ENCODE assay signal across 22 cellular contexts in genomic region chr11:24585192-24585591, GRCh38.
DNase-seq lines count a peak whose midpoint lies in the region; ATAC-seq, FAIRE-seq and TF ChIP-seq lines count a peak whose summit lies in the region.
"Had no signal": no experiment of that assay in that cellular context is flagged by ENCODE, and none has a peak within 500 bp of the region (broad histone marks: within the 10 kb centered on the region; RNA-seq: fewer than 3 reads in every experiment).

No MANE protein-coding gene starts in this region.

- no peaks in the 10 kb centered on the region for H3K27me3 Mint-ChIP-seq in astrocyte (ENCODE audit: low read depth, unreplicated experiment)

- ATAC-seq in HG03139 (IDR thresholded peaks at IDR 0.05; ENCODE audit: unreplicated experiment) (peak; percentile 67), right lobe of liver (no peak)
- ATAC-seq: gastrocnemius medialis, GM23338, left lung had no signal

- H3K27ac Mint-ChIP-seq in astrocyte (ENCODE audit: unreplicated experiment): peak overlapping the region; percentile 53
- H3K27ac Mint-ChIP-seq: GM23338 had no signal

- H3K4me3 Mint-ChIP-seq in astrocyte (ENCODE audit: unreplicated experiment): no peak overlapping the region
- H3K4me3 Mint-ChIP-seq: GM23338 had no signal

- no peak for FAIRE-seq in astrocyte (lab: Jason Lieb, UNC)
- FAIRE-seq: GM12892 had no signal

- H3K79me2 ChIP-seq in astrocyte (ENCODE audit: insufficient read depth, low read length): no peaks in the 10 kb centered on the region

- intact Hi-C loops in right lobe of liver (cut with DNase I): no loop called here
- intact Hi-C loops in spleen (cut with DNase I; ENCODE audit: low total_unique reads): no loop called here

- DNase-seq in DMS53 (lab: John Stamatoyannopoulos, UW) (peak; percentile 45), astrocyte (ENCODE audit: low read depth) (peak; percentile 22), iris pigment epithelial cell (ENCODE audit: low read depth) (peak; percentile 38), right lobe of liver (no peak), spleen (no peak), NCI-H748 treated with DMSO at 0.1 percent for 48 hours (lab: John Stamatoyannopoulos, UW) (no peak)
- DNase-seq in effector CD4-positive, alpha-beta T cell: no peak
- DNase-seq: activated CD4-positive, alpha-beta T cell treated with anti-CD3 and anti-CD28 coated beads, Interleukin-2, amount 50 U/mL, for 4 hours; activated naive CD4-positive, alpha-beta T cell; activated T-cell treated with anti-CD3 and anti-CD28 coated beads for 4 hours; colonic mucosa; DMS153; gastrocnemius medialis; left lung; MG63; NCI-H1436 treated with DMSO at 0.1 percent for 48 hours; PC-9 had no signal

- H2AFZ ChIP-seq in astrocyte (ENCODE audit: low read depth, low read length): no peak overlapping the region
- H2AFZ ChIP-seq: GM23338, PC-9 had no signal

- no peaks in the 10 kb centered on the region for H3K9me3 Mint-ChIP-seq in astrocyte (ENCODE audit: unreplicated experiment)
- H3K9me3 Mint-ChIP-seq: GM23338 had no signal

- H3K4me1 Mint-ChIP-seq in astrocyte (ENCODE audit: low read depth, unreplicated experiment): peaks cover 27% of the 10 kb centered on the region
- H3K4me1 Mint-ChIP-seq: GM23338 had no signal

- no peaks in the 10 kb centered on the region for H3K27me3 ChIP-seq in astrocyte (ENCODE audit: insufficient read depth, low read length)
- H3K27me3 ChIP-seq in right lobe of liver: no peaks in the 10 kb centered on the region
- H3K27me3 ChIP-seq in spleen (replicated peaks in 1 of 7): no peaks in the 10 kb centered on the region
- H3K27me3 ChIP-seq: colonic mucosa, gastrocnemius medialis, left lung, MG63, SJSA1 had no signal

- TF ChIP-seq CTCF in astrocyte (IDR thresholded peaks at IDR 0.05; ENCODE audit: insufficient read depth, low read depth, low read length): no peak
- no peak for TF ChIP-seq CTCF in right lobe of liver (IDR thresholded peaks at IDR 0.05)
- no peak for TF ChIP-seq CTCF in spleen (IDR thresholded peaks at IDR 0.05 in 8 of 11, conservative IDR thresholded peaks at IDR 0.05 in 3 of 11)

- TF ChIP-seq POLR2A in right lobe of liver (IDR thresholded peaks at IDR 0.05) (no peak), spleen (IDR thresholded peaks at IDR 0.05) (no peak)

- H4K20me1 ChIP-seq in astrocyte (ENCODE audit: insufficient read depth, low read length): no peaks in the 10 kb centered on the region

- no peak overlapping the region for H3K9ac ChIP-seq in astrocyte (ENCODE audit: low read length)

- no peaks in the 10 kb centered on the region for H3K9me3 ChIP-seq in astrocyte (ENCODE audit: insufficient read depth, low read depth, low read length)
- no peaks in the 10 kb centered on the region for H3K9me3 ChIP-seq in right lobe of liver
- peaks cover 0 to 6% (median 0%) of the 10 kb centered on the region in 8 donors for H3K9me3 ChIP-seq in spleen
- H3K9me3 ChIP-seq: colonic mucosa, gastrocnemius medialis, left lung, MG63, SJSA1 had no signal

- H3K4me1 ChIP-seq in astrocyte (ENCODE audit: insufficient read depth, low read length) (peaks cover 18% of the 10 kb centered on the region), right lobe of liver (no peaks in the 10 kb centered on the region), spleen (no peaks in the 10 kb centered on the region)
- H3K4me1 ChIP-seq: colonic mucosa, gastrocnemius medialis, left lung, SJSA1 had no signal

- no peaks in the 10 kb centered on the region for H3K36me3 ChIP-seq in astrocyte (ENCODE audit: insufficient read depth, low read length)
- no peaks in the 10 kb centered on the region for H3K36me3 ChIP-seq in right lobe of liver
- H3K36me3 ChIP-seq in spleen: no peaks in the 10 kb centered on the region
- H3K36me3 ChIP-seq: colonic mucosa, gastrocnemius medialis, left lung, MG63, SJSA1 had no signal

- WGBS in right lobe of liver (ENCODE audit: insufficient coverage, low coverage, low lambda C conversion rate, missing lambda C conversion rate): 63% methylated on average over 1 of the region's 1 CpG
- 77 to 93% (median 81%) methylated on average over 1 of the region's 1 CpG for WGBS in spleen, 5 donors

- H3K27ac ChIP-seq in astrocyte (ENCODE audit: low read depth, low read length) (peak overlapping the region; percentile 31), right lobe of liver (no peak overlapping the region), spleen (no peak overlapping the region)
- H3K27ac ChIP-seq: C4-2B, colonic mucosa, gastrocnemius medialis, left lung, PC-9, SJSA1 had no signal

- no peaks in the 10 kb centered on the region for H3K36me3 Mint-ChIP-seq in astrocyte (ENCODE audit: low read depth, unreplicated experiment)

- H3K4me2 ChIP-seq in astrocyte (ENCODE audit: low read length): peak overlapping the region; percentile 31
- H3K4me2 ChIP-seq: GM23338, PC-9 had no signal

- H3K4me3 ChIP-seq in astrocyte (ENCODE audit: insufficient read depth, low read depth, low read length) (no peak overlapping the region), right lobe of liver (no peak overlapping the region), spleen (no peak overlapping the region)
- H3K4me3 ChIP-seq: colonic mucosa, gastrocnemius medialis, GM23338, left lung, MG63, PC-9, SJSA1 had no signal

Comparison
In these comparisons a context has a peak if more than half of its experiments do, and no peak if none do; other contexts are left out.
1. DNase-seq: peak in DMS53 (single experiment), astrocyte (single experiment) and iris pigment epithelial cell (single experiment); none in right lobe of liver (0 of 3), spleen (single experiment), effector CD4-positive, alpha-beta T cell (single experiment) and NCI-H748 treated with DMSO at 0.1 percent for 48 hours (single experiment).